Comparison of ENCODE assay signal across 1 cellular context in the genomic region with DNA sequence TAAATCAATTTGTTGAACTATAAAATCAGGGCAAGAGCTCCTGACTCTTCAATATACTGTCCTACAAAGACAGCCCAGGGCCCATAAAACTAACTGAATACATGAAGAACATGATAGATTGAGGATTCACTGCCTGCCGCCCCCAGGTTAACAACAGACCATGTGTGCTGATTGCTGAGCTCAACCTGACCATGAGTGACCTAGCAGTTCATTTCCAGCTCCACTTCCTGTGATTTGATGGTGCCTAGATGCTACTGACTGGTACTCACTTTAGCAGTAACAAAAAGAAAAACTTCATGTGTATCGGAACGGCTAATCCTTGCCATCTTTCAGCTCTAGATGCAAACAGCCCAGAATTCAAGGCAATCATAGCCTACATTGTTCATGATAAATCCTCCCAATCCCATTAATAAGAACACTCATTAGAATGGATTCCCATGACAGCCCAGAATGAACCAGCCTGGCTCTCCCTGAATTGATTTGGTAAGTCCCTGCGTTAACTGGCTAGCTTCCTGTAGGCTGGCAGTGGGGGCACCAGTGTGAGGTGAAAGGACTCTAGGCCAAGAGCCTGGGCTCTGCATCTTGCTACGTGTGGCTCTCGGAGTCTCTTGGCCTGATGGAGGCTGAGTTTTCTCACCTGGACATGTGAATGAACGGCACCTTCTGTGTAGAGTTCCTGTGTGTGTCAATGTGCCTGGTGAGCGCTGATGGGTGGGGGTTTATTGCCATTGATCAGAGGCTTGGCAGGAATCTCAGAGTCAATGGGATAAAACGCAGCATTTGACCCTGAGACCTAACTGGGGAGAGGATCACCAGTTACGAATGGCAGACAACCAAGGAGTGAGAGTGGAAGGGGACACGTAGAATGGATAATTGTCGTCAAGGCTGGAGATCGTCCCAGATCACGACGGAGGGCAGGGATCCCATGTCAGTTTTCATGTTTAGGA.
TF ChIP-seq lines count a peak whose summit lies in the region.

No MANE protein-coding gene starts in this region.

TF ChIP-seq in H1, 55 proteins besides CTCF, POLR2A, EP300 and RAD21:
- TF ChIP-seq KDM4A (IDR thresholded peaks at IDR 0.05; ENCODE audit: low read depth, low read length, severe bottlenecking), result no peak
- no peak for TF ChIP-seq EZH2 (IDR thresholded peaks at IDR 0.05; ENCODE audit: low read depth, low read length, severe bottlenecking)
- no peak for TF ChIP-seq FOSL1 (IDR thresholded peaks at IDR 0.05; ENCODE audit: insufficient read depth, low read depth, low read length)
- no peak for TF ChIP-seq JUN (IDR thresholded peaks at IDR 0.05; ENCODE audit: low read depth, low read length)
- no peak for TF ChIP-seq CBX5 (IDR thresholded peaks at IDR 0.05; ENCODE audit: low read depth, low read length)
- TF ChIP-seq EGR1 (IDR thresholded peaks at IDR 0.05; ENCODE audit: borderline replicate concordance, low read depth, low read length), result no peak
- no peak for TF ChIP-seq BRCA1 (IDR thresholded peaks at IDR 0.05; ENCODE audit: low read depth, low read length)
- TF ChIP-seq KDM5A (IDR thresholded peaks at IDR 0.05; ENCODE audit: low read length), result no peak
- TF ChIP-seq GTF2F1 (IDR thresholded peaks at IDR 0.05; ENCODE audit: borderline replicate concordance, low read depth, low read length), result no peak
- no peak for TF ChIP-seq CEBPB (IDR thresholded peaks at IDR 0.05; ENCODE audit: low read depth, low read length)
